Comparison of ENCODE assay signal across 17 cellular contexts in the genomic region with DNA sequence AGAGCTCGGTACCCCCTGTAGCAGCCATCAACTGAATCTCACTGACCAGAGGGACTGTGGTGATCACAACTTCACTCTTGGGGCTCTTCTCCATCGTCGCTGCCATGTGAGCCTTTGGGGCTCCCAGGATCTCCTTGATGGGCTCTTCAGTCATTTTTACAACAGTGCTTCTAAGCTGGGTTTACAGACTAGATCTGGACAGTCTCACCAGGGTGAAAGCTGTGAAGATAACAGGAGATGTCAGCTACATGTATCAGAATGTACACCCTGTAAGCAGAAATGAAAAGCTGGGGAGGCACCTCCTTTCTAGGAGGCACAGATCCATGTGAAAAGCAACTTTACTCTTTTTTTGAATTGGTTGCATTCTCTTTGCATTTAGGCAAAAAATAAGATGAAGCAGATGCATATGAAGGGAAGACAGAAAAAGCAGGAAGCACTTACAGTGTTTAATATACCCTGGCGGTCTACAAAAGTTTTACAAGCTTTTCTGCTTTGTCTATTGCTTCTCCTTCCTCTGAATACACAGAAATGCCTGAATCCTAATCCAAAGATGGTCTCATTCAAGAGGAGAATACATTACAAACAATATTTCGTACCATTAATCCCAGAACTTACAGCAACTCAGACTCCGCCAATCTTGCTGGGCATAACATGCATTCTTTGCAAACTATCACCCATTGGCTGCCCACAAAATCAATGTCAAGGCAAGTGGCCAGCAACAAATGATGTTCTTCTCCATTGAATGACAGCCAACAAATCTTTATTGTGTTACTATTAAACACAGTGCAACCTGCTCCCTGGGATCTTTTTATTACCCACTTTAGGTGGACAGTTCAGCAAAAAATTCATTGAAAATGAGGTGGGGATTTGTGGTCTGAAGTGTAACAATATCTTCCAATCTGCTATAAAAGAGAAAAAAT. TPM values are rescaled to one million over a fixed set of nuclear protein-coding genes. Genes with fewer than 3 reads are reported as not detected.
DNase-seq lines count a peak whose midpoint lies in the region; ATAC-seq and TF ChIP-seq lines count a peak whose summit lies in the region.
"Had no signal": no experiment of that assay in that cellular context is flagged by ENCODE, and none has a peak within 500 bp of the region (broad histone marks: within the 10 kb centered on the region; RNA-seq: fewer than 3 reads in every experiment).

No MANE protein-coding gene starts in this region.

- no peak for DNase-seq in right atrium auricular region (ENCODE audit: low spot score)
- no peak for DNase-seq in left ventricle myocardium superior
- DNase-seq in fibroblast of lung (ENCODE audit: low read depth in 2 of 2): no peak
- DNase-seq in osteoblast (ENCODE audit: insufficient read length, low spot score, missing footprints): no peak
- DNase-seq in hippocampal formation (lab: John Stamatoyannopoulos, UW): no peak
- DNase-seq in DMS53 (lab: John Stamatoyannopoulos, UW): no peak
- DNase-seq in stimulated activated CD8-positive, alpha-beta memory T cell treated with anti-CD3 and anti-CD28 coated beads, Interleukin-4, amount 100 ng/mL, for 48 hours: no peak
- no peak for DNase-seq in SJCRH30
- DNase-seq: caudate nucleus, COR-L47, EL, natural killer cell, NCI-H2029 treated with DMSO at 0.1 percent for 48 hours, NCI-H510A, SHP77 treated with DMSO at 0.1 percent for 48 hours, T-helper 17 cell had no signal

- intact Hi-C loops in left ventricle myocardium superior (cut with micrococcal nuclease): no loop called here

- no peak for ATAC-seq in left ventricle myocardium superior
- ATAC-seq: left lobe of liver, natural killer cell, T-helper 17 cell had no signal

- peak overlapping the region; percentile 36 for H3K4me2 ChIP-seq in fibroblast of lung (ENCODE audit: extremely low read depth, insufficient read depth, low read length)
- H3K4me2 ChIP-seq in osteoblast (ENCODE audit: insufficient read depth, low read length): peak overlapping the region; percentile 9

- H3K79me2 ChIP-seq in fibroblast of lung (ENCODE audit: control insufficient read depth, insufficient read depth, low read length) (no peaks in the 10 kb centered on the region), osteoblast (ENCODE audit: insufficient read depth, low read length) (no peaks in the 10 kb centered on the region)

- H3K4me3 ChIP-seq in right atrium auricular region (peak overlapping the region; percentile 7 to 17), fibroblast of lung (replicated peaks in 1 of 4; ENCODE audit: control extremely low read depth in 1 of 4, insufficient read depth in 1 of 4, low read depth in 3 of 4, low read length in 4 of 4) (peak overlapping the region in 2 of 4 experiments; percentile 55 to 59), osteoblast (ENCODE audit: insufficient read depth, low read length) (no peak overlapping the region), SJCRH30 (no peak overlapping the region)

- H3K27ac ChIP-seq in right atrium auricular region (peak overlapping the region in 1 of 2 donors; percentile 1), fibroblast of lung (ENCODE audit: insufficient read depth, low read length) (no peak overlapping the region), osteoblast (ENCODE audit: low read depth, low read length) (no peak overlapping the region), SJCRH30 (no peak overlapping the region)

- H4K20me1 ChIP-seq in fibroblast of lung (ENCODE audit: control insufficient read depth, extremely low read depth, insufficient read depth, low read length) (no peaks in the 10 kb centered on the region), osteoblast (ENCODE audit: insufficient read depth, low read length) (no peaks in the 10 kb centered on the region)

- no peak for TF ChIP-seq CTCF in right atrium auricular region (IDR thresholded peaks at IDR 0.05)
- no peak for TF ChIP-seq CTCF in fibroblast of lung (conservative IDR thresholded peaks at IDR 0.05 in 1 of 2, IDR thresholded peaks at IDR 0.05 in 1 of 2; ENCODE audit: low read depth in 1 of 2, low read length in 2 of 2)
- no peak for TF ChIP-seq CTCF in osteoblast (IDR thresholded peaks at IDR 0.05; ENCODE audit: extremely low read depth, low read depth, low read length)

- no peaks in the 10 kb centered on the region for H3K9me3 ChIP-seq in right atrium auricular region
- H3K9me3 ChIP-seq in fibroblast of lung (ENCODE audit: control insufficient read depth, insufficient read depth, low read depth, low read length): no peaks in the 10 kb centered on the region
- H3K9me3 ChIP-seq in osteoblast (ENCODE audit: low read depth, low read length): no peaks in the 10 kb centered on the region
- H3K9me3 ChIP-seq in SJCRH30 (replicated peaks): no peaks in the 10 kb centered on the region

- no peaks in the 10 kb centered on the region for H3K27me3 ChIP-seq in right atrium auricular region
- H3K27me3 ChIP-seq in fibroblast of lung (ENCODE audit: control insufficient read depth, insufficient read depth, low read length): no peaks in the 10 kb centered on the region
- H3K27me3 ChIP-seq in osteoblast (ENCODE audit: insufficient read depth, low read length): no peaks in the 10 kb centered on the region
- H3K27me3 ChIP-seq in SJCRH30: no peaks in the 10 kb centered on the region

- H2AFZ ChIP-seq in fibroblast of lung (ENCODE audit: low read length) (no peak overlapping the region), osteoblast (ENCODE audit: low read length) (peak overlapping the region; percentile 62)

- H3K9ac ChIP-seq in fibroblast of lung (ENCODE audit: insufficient read depth, low read length): no peak overlapping the region

- peaks cover 0 to 35% of the 10 kb centered on the region in 2 donors for H3K4me1 ChIP-seq in right atrium auricular region
- peaks cover 10% of the 10 kb centered on the region for H3K4me1 ChIP-seq in fibroblast of lung (ENCODE audit: control insufficient read depth, extremely low read depth, insufficient read depth, low read length)
- H3K4me1 ChIP-seq in osteoblast (ENCODE audit: insufficient read depth, low read length): peaks cover 28% of the 10 kb centered on the region
- H3K4me1 ChIP-seq in SJCRH30: peaks cover 19% of the 10 kb centered on the region

- H3K36me3 ChIP-seq in right atrium auricular region (peaks cover 14% of the 10 kb centered on the region), fibroblast of lung (ENCODE audit: control insufficient read depth, insufficient read depth, low read length) (no peaks in the 10 kb centered on the region), osteoblast (ENCODE audit: insufficient read depth, low read length) (no peaks in the 10 kb centered on the region), SJCRH30 (no peaks in the 10 kb centered on the region)

RNA-seq across cellular contexts. Expression of a gene that starts 1.5 kb away (rescaled TPM):
- total RNA-seq in right atrium auricular region (10 to 100 TPM; 18.0 to 26.1 TPM), left ventricle myocardium superior (10.9 TPM), fibroblast of lung (1.7 and 2.6 TPM in 2 replicates), osteoblast (0.36 and 0.59 TPM in 2 replicates)
- polyA plus RNA-seq in fibroblast of lung: 2.2 and 3.5 TPM in 2 replicates
- polyA plus RNA-seq in fibroblast of lung (2012): 2.3 and 4.0 TPM in 2 replicates
- 0.75 and 4.9 TPM in 2 replicates for polyA minus RNA-seq in fibroblast of lung (ENCODE audit: low replicate concordance)
- total RNA-seq in SJCRH30 (2014; rRNA removed; shearing (Covaris generic)): 1.0 and 1.3 TPM in 2 replicates
- total RNA-seq: natural killer cell, T-helper 17 cell had no signal

RNA-seq across cellular contexts. Expression of a gene that starts 29.7 kb away (rescaled TPM):
- 10 to 100 TPM; 15.1 to 27.0 TPM for total RNA-seq in right atrium auricular region
- 22.2 TPM for total RNA-seq in left ventricle myocardium superior
- total RNA-seq in fibroblast of lung: 16.9 and 20.6 TPM in 2 replicates
- polyA plus RNA-seq in fibroblast of lung: 20.4 and 21.5 TPM in 2 replicates
- 11.8 and 11.9 TPM in 2 replicates for polyA plus RNA-seq in fibroblast of lung (2012)
- 7.3 and 12.6 TPM in 2 replicates for polyA minus RNA-seq in fibroblast of lung (ENCODE audit: low replicate concordance)
- 9.4 and 9.8 TPM in 2 replicates for total RNA-seq in osteoblast
- total RNA-seq in SJCRH30 (2014; rRNA removed; shearing (Covaris generic)): 21.1 and 23.6 TPM in 2 replicates

Comparison
In these comparisons a context has a peak if more than half of its experiments do, and no peak if none do; other contexts are left out.
1. H3K4me3 ChIP-seq: peak in right atrium auricular region (2 of 2); none in osteoblast (single experiment) and SJCRH30 (single experiment).